In the genomic region with DNA sequence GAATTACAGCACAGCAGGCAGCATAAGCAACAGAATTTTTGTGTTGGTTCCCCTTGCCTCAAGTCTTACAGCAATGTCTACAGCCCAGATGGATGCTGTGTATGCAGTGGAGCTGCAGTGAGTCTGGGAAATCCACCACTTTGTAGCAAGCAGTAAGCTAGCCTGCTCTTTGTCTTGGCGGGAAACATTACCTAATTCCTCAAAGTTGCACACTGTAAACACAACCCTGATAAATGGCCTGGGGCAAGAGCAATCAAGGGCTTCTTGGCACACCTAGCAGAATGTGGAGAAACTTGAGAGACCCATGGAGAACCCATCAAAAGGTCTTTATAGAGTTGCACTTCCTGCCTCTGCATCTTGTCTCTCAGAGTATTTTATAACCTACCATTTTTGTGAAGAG, we compare ENCODE assay signal across 23 cellular contexts.
"Had no signal": no experiment of that assay in that cellular context is flagged by ENCODE, and none has a peak within 500 bp of the region (broad histone marks: within the 10 kb centered on the region; RNA-seq: fewer than 3 reads in every experiment).

No MANE protein-coding gene starts in this region.

- H3K4me3 Mint-ChIP-seq: activated B cell treated with CpG ODN at 0.5 μM for 24 hours; activated CD4-positive, alpha-beta T cell treated with anti-CD3 and anti-CD28 coated beads for 36 hours; activated naive CD8-positive, alpha-beta T cell treated with anti-CD3 and anti-CD28 coated beads for 36 hours; activated T-cell treated with anti-CD3 and anti-CD28 coated beads, Interleukin-2, amount 50 U/mL, for 4 hours; memory B cell; natural killer cell treated with Interleukin-12 subunit alpha and Interleukin-12 subunit beta and Interleukin-15 and Interleukin-18, amount 100 ng/mL, for 72 hours; stimulated activated naive CD8-positive, alpha-beta T cell treated with anti-CD3 and anti-CD28 coated beads, Interleukin-15, Interleukin-2, amounts not matched to agents 100 ng/mL and 50 ng/mL, for 24 hours; T-helper 1 cell treated with Interleukin-12 subunit alpha and Interleukin-12 subunit beta and Interleukin-4 antibody, amounts not matched to agents 30 μg/mL and 1 μg/mL, for 36 hours had no signal

- H3K9me3 ChIP-seq: heart left ventricle, prostate gland, thyroid gland had no signal

- H3K4me3 ChIP-seq: coronary artery, heart left ventricle, prostate gland, thyroid gland had no signal

- H3K27me3 Mint-ChIP-seq: activated B cell treated with CpG ODN at 0.5 μM for 24 hours; activated CD4-positive, alpha-beta T cell treated with anti-CD3 and anti-CD28 coated beads for 36 hours; activated naive CD8-positive, alpha-beta T cell treated with anti-CD3 and anti-CD28 coated beads for 36 hours; memory B cell; natural killer cell treated with Interleukin-12 subunit alpha and Interleukin-12 subunit beta and Interleukin-15 and Interleukin-18, amount 100 ng/mL, for 72 hours; stimulated activated naive CD8-positive, alpha-beta T cell treated with anti-CD3 and anti-CD28 coated beads, Interleukin-15, Interleukin-2, amounts not matched to agents 100 ng/mL and 50 ng/mL, for 24 hours had no signal

- H3K4me1 ChIP-seq: heart left ventricle, prostate gland had no signal

- H3K27me3 ChIP-seq: heart left ventricle, thyroid gland had no signal

- H3K4me1 Mint-ChIP-seq: activated B cell treated with CpG ODN at 0.5 μM for 24 hours; activated CD4-positive, alpha-beta T cell treated with anti-CD3 and anti-CD28 coated beads for 36 hours; activated naive CD8-positive, alpha-beta T cell treated with anti-CD3 and anti-CD28 coated beads for 36 hours; memory B cell had no signal

- FAIRE-seq: astrocyte, bronchial epithelial cell had no signal

- ATAC-seq: activated CD4-positive, alpha-beta T cell treated with anti-CD3 and anti-CD28 coated beads for 36 hours; activated T-cell treated with anti-CD3 and anti-CD28 coated beads, Interleukin-2, amount 50 U/mL, for 4 hours; heart left ventricle; left ventricle myocardium superior; natural killer cell treated with Interleukin-12 subunit alpha and Interleukin-12 subunit beta and Interleukin-15 and Interleukin-18, amount 100 ng/mL, for 72 hours; right cardiac atrium had no signal

- H3K9me3 Mint-ChIP-seq: activated B cell treated with CpG ODN at 0.5 μM for 24 hours; activated naive CD8-positive, alpha-beta T cell treated with anti-CD3 and anti-CD28 coated beads for 36 hours; activated T-cell treated with anti-CD3 and anti-CD28 coated beads, Interleukin-2, amount 50 U/mL, for 4 hours; activated T-helper 2 cell treated with anti-CD3 and anti-CD28 coated beads, Interferon-gamma antibody, Interleukin-2, Interleukin-4, amounts not matched to agents 10 μg/mL and 5 μg/mL and 100 μg/mL, durations not matched to agents 14 hours and 24 hours and 36 hours; memory B cell; stimulated activated naive CD8-positive, alpha-beta T cell treated with anti-CD3 and anti-CD28 coated beads, Interleukin-15, Interleukin-2, amounts not matched to agents 100 ng/mL and 50 ng/mL, for 24 hours; T-helper 1 cell treated with Interleukin-12 subunit alpha and Interleukin-12 subunit beta and Interleukin-4 antibody, amounts not matched to agents 30 μg/mL and 1 μg/mL, for 36 hours had no signal

- H3K27ac ChIP-seq: coronary artery, heart left ventricle, prostate gland, thyroid gland had no signal

- H3K27ac Mint-ChIP-seq: activated B cell treated with CpG ODN at 0.5 μM for 24 hours; activated CD4-positive, alpha-beta T cell treated with anti-CD3 and anti-CD28 coated beads for 36 hours; activated naive CD8-positive, alpha-beta T cell treated with anti-CD3 and anti-CD28 coated beads for 36 hours; activated T-helper 2 cell treated with anti-CD3 and anti-CD28 coated beads, Interferon-gamma antibody, Interleukin-2, Interleukin-4, amounts not matched to agents 10 μg/mL and 5 μg/mL and 100 μg/mL, durations not matched to agents 14 hours and 24 hours and 36 hours; memory B cell; natural killer cell treated with Interleukin-12 subunit alpha and Interleukin-12 subunit beta and Interleukin-15 and Interleukin-18, amount 100 ng/mL, for 72 hours; stimulated activated naive CD8-positive, alpha-beta T cell treated with anti-CD3 and anti-CD28 coated beads, Interleukin-15, Interleukin-2, amounts not matched to agents 100 ng/mL and 50 ng/mL, for 24 hours; T-helper 1 cell treated with Interleukin-12 subunit alpha and Interleukin-12 subunit beta and Interleukin-4 antibody, amounts not matched to agents 30 μg/mL and 1 μg/mL, for 36 hours had no signal

- DNase-seq: activated B cell treated with CpG ODN at 0.5 μM for 24 hours; activated CD4-positive, alpha-beta T cell treated with anti-CD3 and anti-CD28 coated beads for 36 hours; activated CD4-positive, alpha-beta T cell treated with anti-CD3 and anti-CD28 coated beads, Interleukin-2, amount 50 U/mL, for 4 hours; activated CD8-positive, alpha-beta memory T cell treated with anti-CD3 and anti-CD28 coated beads for 24 hours; activated CD8-positive, alpha-beta memory T cell treated with anti-CD3 and anti-CD28 coated beads, Interleukin-2, amount 50 U/mL, for 4 hours; activated naive CD4-positive, alpha-beta T cell; activated naive CD8-positive, alpha-beta T cell treated with anti-CD3 and anti-CD28 coated beads for 36 hours; activated T-cell treated with anti-CD3 and anti-CD28 coated beads, Interleukin-2, amount 50 U/mL, for 4 hours; cerebellar nuclear complex; heart left ventricle; left ventricle myocardium superior; substantia nigra; thyroid gland had no signal

- H3K36me3 Mint-ChIP-seq: activated naive CD8-positive, alpha-beta T cell treated with anti-CD3 and anti-CD28 coated beads for 36 hours; memory B cell; natural killer cell treated with Interleukin-12 subunit alpha and Interleukin-12 subunit beta and Interleukin-15 and Interleukin-18, amount 100 ng/mL, for 72 hours had no signal

- H3K36me3 ChIP-seq: heart left ventricle, prostate gland, thyroid gland had no signal
